8 cellular contexts compared by ENCODE assay signal in the genomic region with DNA sequence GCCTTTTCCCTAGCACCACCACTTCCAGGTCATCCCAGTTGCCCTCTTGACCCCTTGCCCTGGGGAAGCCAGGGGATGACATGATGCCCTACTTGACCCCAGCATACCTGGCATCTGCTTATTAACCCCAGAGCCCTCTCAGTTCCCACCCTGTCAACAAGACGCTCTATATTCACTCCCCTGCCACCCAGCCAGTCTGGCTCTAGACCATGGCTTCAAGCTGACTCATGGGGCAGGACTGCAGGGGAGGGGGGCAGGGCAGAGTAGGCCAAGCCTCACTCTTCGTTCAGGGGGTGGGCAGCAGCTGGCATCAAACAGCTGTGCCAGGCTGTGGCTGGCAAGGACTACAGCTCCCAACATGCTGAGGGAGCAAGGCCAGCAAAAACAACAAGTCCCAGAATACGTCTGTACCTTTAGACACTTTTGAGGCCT. TPM values are rescaled to one million over a fixed set of nuclear protein-coding genes. Genes with fewer than 3 reads are reported as not detected.
DNase-seq lines count a peak whose midpoint lies in the region; ATAC-seq and TF ChIP-seq lines count a peak whose summit lies in the region.

No MANE protein-coding gene starts in this region.

- peaks cover 54% of the 10 kb centered on the region for H3K4me1 Mint-ChIP-seq in chondrocyte (ENCODE audit: low read depth)
- H3K4me1 Mint-ChIP-seq in memory B cell: peaks cover 33% of the 10 kb centered on the region

- no peaks in the 10 kb centered on the region for H3K4me1 ChIP-seq in aorta (ENCODE audit: control insufficient read depth in 1 of 2, insufficient read depth in 2 of 2, low read length in 2 of 2)

- H3K9me3 ChIP-seq in aorta (ENCODE audit: control insufficient read depth, low read length): no peaks in the 10 kb centered on the region

- TF ChIP-seq EP300 in Ishikawa (IDR thresholded peaks at IDR 0.05; ENCODE audit: borderline replicate concordance): no peak

- peak; percentile 56 for DNase-seq in AG10803 (ENCODE audit: low read depth)
- no peak for DNase-seq in chondrocyte (ENCODE audit: low spot score)
- no peak for DNase-seq in memory B cell (ENCODE audit: low spot score in 2 of 2)
- DNase-seq in aorta: peak; percentile 85 to 92
- no peak for DNase-seq in NCI-H510A (lab: John Stamatoyannopoulos, UW)
- no peak for DNase-seq in MV-4-11 (lab: John Stamatoyannopoulos, UW)

- no peak for ATAC-seq in memory B cell (ENCODE audit: low read depth)
- no peak for ATAC-seq in aorta (ENCODE audit: low FRiP score)
- ATAC-seq in HG02763 (IDR thresholded peaks at IDR 0.05; ENCODE audit: unreplicated experiment): no peak

- intact Hi-C loops in aorta (cut with DNase I): loop anchor here in 1 of 2 donors (5.0 kb wide), 1 partner anchor 118 kb away; no protein-coding TSS in a partner anchor

- peak overlapping the region in 1 of 2 donors; percentile 97 for H3K27ac ChIP-seq in aorta (ENCODE audit: low read depth in 1 of 2, low read length in 2 of 2)

- TF ChIP-seq CTCF in AG10803 (conservative IDR thresholded peaks at IDR 0.05; ENCODE audit: low read length): no peak
- TF ChIP-seq CTCF in chondrocyte (IDR thresholded peaks at IDR 0.05): no peak

- H3K36me3 ChIP-seq in aorta (ENCODE audit: control insufficient read depth in 1 of 2, insufficient read depth in 2 of 2, low read length in 1 of 2): peaks cover 0 to 7% of the 10 kb centered on the region in 2 donors

- 0 to 2% methylated on average over 3 of the region's 3 CpGs for WGBS in aorta, 2 donors

- H3K9me3 Mint-ChIP-seq in chondrocyte (ENCODE audit: low read depth) (no peaks in the 10 kb centered on the region), memory B cell (no peaks in the 10 kb centered on the region)

- H3K36me3 Mint-ChIP-seq in chondrocyte (ENCODE audit: low read depth): peaks cover 12% of the 10 kb centered on the region
- peaks cover 4% of the 10 kb centered on the region for H3K36me3 Mint-ChIP-seq in memory B cell

- H3K4me3 Mint-ChIP-seq in chondrocyte (ENCODE audit: unreplicated experiment) (peak overlapping the region; percentile 86), memory B cell (no peak overlapping the region)

- no peaks in the 10 kb centered on the region for H3K27me3 ChIP-seq in aorta (ENCODE audit: control insufficient read depth in 1 of 2, insufficient read depth in 2 of 2, low read length in 1 of 2)

- H3K27ac Mint-ChIP-seq in chondrocyte (ENCODE audit: unreplicated experiment): peak overlapping the region; percentile 96
- peak overlapping the region; percentile 92 for H3K27ac Mint-ChIP-seq in memory B cell

- TF ChIP-seq RAD21 in Ishikawa (IDR thresholded peaks at IDR 0.05; ENCODE audit: low read depth): no peak

- peak overlapping the region; percentile 90 for H3K4me3 ChIP-seq in AG10803 (ENCODE audit: low read length)
- H3K4me3 ChIP-seq in aorta (ENCODE audit: low read length in 2 of 2): peak overlapping the region; percentile 58 to 79

- H3K27me3 Mint-ChIP-seq in chondrocyte (ENCODE audit: low read depth) (no peaks in the 10 kb centered on the region), memory B cell (no peaks in the 10 kb centered on the region)

TF ChIP-seq in Ishikawa, 13 proteins besides CTCF, POLR2A, EP300 and RAD21:
- TF ChIP-seq EGR1 (IDR thresholded peaks at IDR 0.05) (no peak), TEAD4 (IDR thresholded peaks at IDR 0.05) (0 out of 2 replicates have a peak, but pooled peaks have one; percentile 24)

RNA-seq across cellular contexts. Expression of gene ATOSB, which starts 5.3 kb away (rescaled TPM):
- total RNA-seq in chondrocyte (39.7 to 45.7 TPM (median 43.2 TPM) in 3 replicates), aorta (10 to 100 TPM; 25.4 to 29.6 TPM)
- polyA plus RNA-seq in aorta: 10 to 100 TPM; 11.8 to 34.0 TPM

RNA-seq across cellular contexts. Expression of gene STOML2, which starts 7.4 kb away (rescaled TPM):
- total RNA-seq in chondrocyte (71.4 to 82.0 TPM (median 71.7 TPM) in 3 replicates), aorta (10 to 100 TPM; 47.2 to 49.2 TPM)
- polyA plus RNA-seq in aorta: 10 to 100 TPM; 74.5 to 85.3 TPM

RNA-seq across cellular contexts. Expression of gene PIGO, which starts 14.0 kb away (rescaled TPM):
- total RNA-seq in chondrocyte (25.7 to 35.3 TPM (median 26.2 TPM) in 3 replicates), aorta (10 to 100 TPM; 12.0 to 16.8 TPM)
- polyA plus RNA-seq in aorta: 10 to 100 TPM in 1 of 2 donors, 1 to 10 TPM in 1; 8.8 to 22.5 TPM

RNA-seq across cellular contexts. Expression of gene FANCG, which starts 30.6 kb away (rescaled TPM):
- 14.9 to 35.2 TPM (median 16.0 TPM) in 3 replicates for total RNA-seq in chondrocyte
- total RNA-seq in aorta: 10 to 100 TPM in 1 of 2 donors, 1 to 10 TPM in 1; 7.8 to 17.8 TPM
- polyA plus RNA-seq in aorta: 10 to 100 TPM in 1 of 2 donors, 1 to 10 TPM in 1; 3.6 to 17.3 TPM

RNA-seq across cellular contexts. Expression of gene VCP, which starts 37.9 kb away (rescaled TPM):
- total RNA-seq in chondrocyte (247 to 360 TPM (median 254 TPM) in 3 replicates), aorta (100 to 1,000 TPM; 187 to 192 TPM)
- 10 to 100 TPM; 50.5 to 70.9 TPM for polyA plus RNA-seq in aorta

Comparison
In these comparisons a context has a peak if more than half of its experiments do, and no peak if none do; other contexts are left out.
1. DNase-seq: peak in AG10803 (single experiment) and aorta (2 of 2); none in chondrocyte (single experiment), memory B cell (0 of 2), NCI-H510A (single experiment) and MV-4-11 (single experiment).